9 cellular contexts compared by ENCODE assay signal in the genomic region with DNA sequence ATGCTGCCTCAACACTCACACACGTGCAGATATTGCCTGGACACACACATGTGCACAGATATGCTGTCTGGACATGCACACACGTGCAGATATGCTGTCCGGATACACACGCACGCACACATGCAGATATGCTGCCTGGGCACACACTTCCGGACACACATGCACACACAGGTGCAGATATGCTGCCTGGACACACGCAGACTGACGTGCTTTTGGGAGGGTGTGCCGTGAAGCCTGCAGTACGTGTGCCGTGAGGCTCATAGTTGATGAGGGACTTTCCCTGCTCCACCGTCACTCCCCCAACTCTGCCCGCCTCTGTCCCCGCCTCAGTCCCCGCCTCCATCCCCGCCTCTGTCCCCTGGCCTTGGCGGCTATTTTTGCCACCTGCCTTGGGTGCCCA. TPM values are rescaled to one million over a fixed set of nuclear protein-coding genes. Genes with fewer than 3 reads are reported as not detected.
DNase-seq lines count a peak whose midpoint lies in the region; ATAC-seq and TF ChIP-seq lines count a peak whose summit lies in the region.
"Had no signal": no experiment of that assay in that cellular context is flagged by ENCODE, and none has a peak within 500 bp of the region (broad histone marks: within the 10 kb centered on the region; RNA-seq: fewer than 3 reads in every experiment).

No MANE protein-coding gene starts in this region.

- peak; percentile 57; the same call in 1 of the 3 replicates for ATAC-seq in DND-41 (ENCODE audit: insufficient read depth, low read depth)
- peak; percentile 69 for ATAC-seq in GM21360 (IDR thresholded peaks at IDR 0.05; ENCODE audit: unreplicated experiment)

- H3K9ac ChIP-seq in DND-41 (ENCODE audit: low read depth, low read length) (no peak overlapping the region), Karpas-422 (ENCODE audit: low read length) (no peak overlapping the region)
- H3K9ac ChIP-seq: parathyroid adenoma had no signal

- intact Hi-C loops in adrenal gland (cut with DNase I), result no loop called here

- H3K4me3 ChIP-seq in DND-41 (ENCODE audit: low read depth in 1 of 2, low read length in 2 of 2), result no peak overlapping the region
- no peak overlapping the region for H3K4me3 ChIP-seq in Karpas-422 (ENCODE audit: low read length)
- H3K4me3 ChIP-seq in adrenal gland, result no peak overlapping the region

- TF ChIP-seq CTCF in DND-41 (IDR thresholded peaks at IDR 0.05; ENCODE audit: borderline replicate concordance, extremely low read depth, low read length, poor library complexity, severe bottlenecking) (no peak), adrenal gland (IDR thresholded peaks at IDR 0.05) (no peak)

- H3K4me2 ChIP-seq in DND-41 (ENCODE audit: insufficient read depth, low read length) (no peak overlapping the region), Karpas-422 (ENCODE audit: low read depth, low read length, poor library complexity, severe bottlenecking) (no peak overlapping the region)

- no peaks in the 10 kb centered on the region; the same call in 1 of the 2 replicates for H4K20me1 ChIP-seq in DND-41 (ENCODE audit: insufficient read depth, low read length)
- H4K20me1 ChIP-seq in Karpas-422 (ENCODE audit: insufficient read depth, low read depth, low read length), result peaks cover 5% of the 10 kb centered on the region; the same call in 1 of the 2 replicates

- no peaks in the 10 kb centered on the region for H3K4me1 ChIP-seq in DND-41 (ENCODE audit: insufficient read depth, low read length)
- peaks cover 11% of the 10 kb centered on the region for H3K4me1 ChIP-seq in Karpas-422 (ENCODE audit: low read length)
- H3K4me1 ChIP-seq in adrenal gland (replicated peaks in 1 of 2), result peaks cover 9 to 18% of the 10 kb centered on the region in 2 donors
- H3K4me1 ChIP-seq: parathyroid adenoma had no signal

- DNase-seq in DND-41, result no peak
- peak; percentile 68 for DNase-seq in Karpas-422
- DNase-seq in adrenal gland, result peak; percentile 74 to 85 (median 77)
- peak; percentile 20 to 34 for DNase-seq in stimulated activated CD4-positive, alpha-beta T cell treated with anti-CD3 and anti-CD28 coated beads, Interleukin-1b, Interleukin-23, amount 100 ng/mL, for 4 hours (ENCODE audit: low read depth in 2 of 2)
- DNase-seq in DMS79 treated with DMSO at 0.1 percent for 48 hours (lab: John Stamatoyannopoulos, UW), result no peak
- no peak for DNase-seq in NCI-H1105 (lab: John Stamatoyannopoulos, UW)
- no peak for DNase-seq in NCI-H446 (lab: John Stamatoyannopoulos, UW)

- H3K9me3 ChIP-seq in DND-41 (ENCODE audit: insufficient read depth, low read length, severe bottlenecking) (no peaks in the 10 kb centered on the region), Karpas-422 (ENCODE audit: low read length) (no peaks in the 10 kb centered on the region), adrenal gland (replicated peaks in 1 of 3) (no peaks in the 10 kb centered on the region)

- no peaks in the 10 kb centered on the region for H3K27me3 ChIP-seq in DND-41 (ENCODE audit: insufficient read depth, low read length, poor library complexity)
- H3K27me3 ChIP-seq in Karpas-422 (ENCODE audit: low read length), result no peaks in the 10 kb centered on the region
- no peaks in the 10 kb centered on the region for H3K27me3 ChIP-seq in adrenal gland

- no peaks in the 10 kb centered on the region for H3K36me3 ChIP-seq in DND-41 (ENCODE audit: insufficient read depth, low read length)
- no peaks in the 10 kb centered on the region for H3K36me3 ChIP-seq in Karpas-422 (ENCODE audit: insufficient read depth, low read length)
- H3K36me3 ChIP-seq in adrenal gland (replicated peaks in 1 of 2), result peaks cover 0 to 13% of the 10 kb centered on the region in 2 donors

- no peak overlapping the region for H3K27ac ChIP-seq in DND-41 (ENCODE audit: low read length)
- no peak overlapping the region for H3K27ac ChIP-seq in Karpas-422 (ENCODE audit: low read length)
- H3K27ac ChIP-seq in adrenal gland, result peak overlapping the region in 2 of 5 donors; percentile 11 to 45
- H3K27ac ChIP-seq: parathyroid adenoma had no signal

- TF ChIP-seq POLR2A in adrenal gland (IDR thresholded peaks at IDR 0.05), result no peak

- no peaks in the 10 kb centered on the region for H3K9me2 ChIP-seq in Karpas-422 (replicated peaks; ENCODE audit: insufficient read depth, low read length)

- WGBS in adrenal gland, 4 donors, result 39 to 58% (median 44%) methylated on average over 10 to 17 of the region's 17 CpGs

- H3K79me2 ChIP-seq in DND-41 (ENCODE audit: insufficient read depth, low read length) (no peaks in the 10 kb centered on the region), Karpas-422 (ENCODE audit: low read length) (no peaks in the 10 kb centered on the region)
- H3K79me2 ChIP-seq: parathyroid adenoma had no signal

- no peak overlapping the region for H2AFZ ChIP-seq in DND-41 (ENCODE audit: low read depth, low read length)
- H2AFZ ChIP-seq in Karpas-422 (ENCODE audit: low read length), result no peak overlapping the region
- H2AFZ ChIP-seq: parathyroid adenoma had no signal

RNA-seq across cellular contexts. Expression of gene FGFRL1, which starts 14.7 kb away (rescaled TPM):
- total RNA-seq in Karpas-422 (2014; rRNA removed; shearing (Covaris generic); ENCODE audit: low replicate concordance), result 0.76 TPM in 1 of 2 replicates, not detected in the other
- 100 to 1,000 TPM in 3 of 8 donors, 10 to 100 TPM in 5; 45.9 to 274 (median 85.1) TPM for total RNA-seq in adrenal gland
- polyA plus RNA-seq in adrenal gland, result 10 to 100 TPM; 24.4 to 75.5 (median 25.3) TPM

RNA-seq across cellular contexts. Expression of gene SLC26A1, which starts 32.9 kb away (rescaled TPM):
- total RNA-seq in Karpas-422 (2014; rRNA removed; shearing (Covaris generic); ENCODE audit: low replicate concordance), result not detected in 2 replicates
- total RNA-seq in adrenal gland, result 10 to 100 TPM in 1 of 8 donors, 1 to 10 TPM in 5, under 1 TPM in 2; 0.85 to 55.0 (median 3.1) TPM
- polyA plus RNA-seq in adrenal gland, result 10 to 100 TPM in 1 of 3 donors, 1 to 10 TPM in 2; 2.5 to 11.6 (median 3.7) TPM

RNA-seq across cellular contexts. Expression of gene IDUA, which starts 39.3 kb away (rescaled TPM):
- total RNA-seq in Karpas-422 (2014; rRNA removed; shearing (Covaris generic); ENCODE audit: low replicate concordance), result 17.3 and 20.8 TPM in 2 replicates
- total RNA-seq in adrenal gland, result 10 to 100 TPM; 16.7 to 78.4 (median 31.2) TPM
- 100 to 1,000 TPM in 1 of 3 donors, 10 to 100 TPM in 1, 1 to 10 TPM in 1; 1.6 to 109 (median 90.6) TPM for polyA plus RNA-seq in adrenal gland

RNA-seq across cellular contexts. Expression of gene DGKQ, which starts 52.7 kb away (rescaled TPM):
- total RNA-seq in Karpas-422 (2014; rRNA removed; shearing (Covaris generic); ENCODE audit: low replicate concordance), result 5.8 and 21.1 TPM in 2 replicates
- total RNA-seq in adrenal gland, result 10 to 100 TPM in 6 of 8 donors, 1 to 10 TPM in 2; 8.1 to 16.5 (median 13.2) TPM
- 10 to 100 TPM in 2 of 3 donors, under 1 TPM in 1; 0.55 to 13.8 (median 11.8) TPM for polyA plus RNA-seq in adrenal gland

Comparison
In these comparisons a context has a peak if more than half of its experiments do, and no peak if none do; other contexts are left out.
1. DNase-seq: peak in Karpas-422 (single experiment), adrenal gland (7 of 7) and stimulated activated CD4-positive, alpha-beta T cell treated with anti-CD3 and anti-CD28 coated beads, Interleukin-1b, Interleukin-23, amount 100 ng/mL, for 4 hours (2 of 2); none in DND-41 (single experiment), DMS79 treated with DMSO at 0.1 percent for 48 hours (single experiment), NCI-H1105 (single experiment) and NCI-H446 (0 of 2).
2. RNA of gene FGFRL1, which starts 14.7 kb away (total RNA-seq): 45.9 to 274 TPM in adrenal gland; 0.76 TPM in Karpas-422; every median in the first group is over 10 times any median in the second.